13 cellular contexts compared by ENCODE assay signal in genomic region chr5:173237821-173238220, GRCh38. TPM values are rescaled to one million over a fixed set of nuclear protein-coding genes. Genes with fewer than 3 reads are reported as not detected.
DNase-seq lines count a peak whose midpoint lies in the region; ATAC-seq and TF ChIP-seq lines count a peak whose summit lies in the region.
"Had no signal": no experiment of that assay in that cellular context is flagged by ENCODE, and none has a peak within 500 bp of the region (broad histone marks: within the 10 kb centered on the region; RNA-seq: fewer than 3 reads in every experiment).

No MANE protein-coding gene starts in this region.

- no peak for DNase-seq in A673 (ENCODE audit: low spot score)
- no peak for DNase-seq in CD4-positive, alpha-beta memory T cell
- DNase-seq in activated naive CD8-positive, alpha-beta T cell treated with anti-CD3 and anti-CD28 coated beads, Interleukin-2, amount 10 ng/mL, durations not matched to agents 7 days and 5 days: no peak
- DNase-seq in mesothelial cell of epicardium (ENCODE audit: low spot score in 2 of 2, unreplicated experiment in 2 of 2): no peak
- no peak for DNase-seq in caudate nucleus (lab: John Stamatoyannopoulos, UW)
- DNase-seq in effector CD8-positive, alpha-beta T cell (lab: John Stamatoyannopoulos, UW): no peak
- no peak for DNase-seq in foreskin melanocyte
- DNase-seq: DMS153; GM23248; NCI-H446; stimulated activated CD4-positive, alpha-beta T cell treated with anti-CD3 and anti-CD28 coated beads, Interleukin-4, amount 100 ng/mL, for 4 hours had no signal

- H3K9me3 ChIP-seq in A673 (ENCODE audit: low read depth, low read length, poor library complexity, severe bottlenecking): no peaks in the 10 kb centered on the region
- H3K9me3 ChIP-seq in CD4-positive, alpha-beta memory T cell (ENCODE audit: control insufficient read depth in 1 of 2, low read length in 2 of 2): no peaks in the 10 kb centered on the region

- H3K4me1 ChIP-seq in A673 (ENCODE audit: insufficient read depth, low read length, poor library complexity, severe bottlenecking): no peaks in the 10 kb centered on the region
- H3K4me1 ChIP-seq in CD4-positive, alpha-beta memory T cell (ENCODE audit: insufficient read depth, low read length): peaks cover 22% of the 10 kb centered on the region
- H3K4me1 ChIP-seq: parathyroid adenoma had no signal

- peaks cover 50% of the 10 kb centered on the region for H3K27me3 ChIP-seq in A673 (replicated peaks; ENCODE audit: insufficient read depth, low read depth, low read length, poor library complexity)
- H3K27me3 ChIP-seq in CD4-positive, alpha-beta memory T cell (ENCODE audit: insufficient read depth, low read length): peaks cover 78% of the 10 kb centered on the region

- H3K36me3 Mint-ChIP-seq in CD4-positive, alpha-beta memory T cell: no peaks in the 10 kb centered on the region
- peaks cover 4% of the 10 kb centered on the region for H3K36me3 Mint-ChIP-seq in activated naive CD8-positive, alpha-beta T cell treated with anti-CD3 and anti-CD28 coated beads, Interleukin-2, amount 10 ng/mL, durations not matched to agents 7 days and 5 days
- no peaks in the 10 kb centered on the region for H3K36me3 Mint-ChIP-seq in mesothelial cell of epicardium

- peaks cover 73 to 74% of the 10 kb centered on the region in 2 donors for H3K27me3 Mint-ChIP-seq in CD4-positive, alpha-beta memory T cell
- H3K27me3 Mint-ChIP-seq in activated naive CD8-positive, alpha-beta T cell treated with anti-CD3 and anti-CD28 coated beads, Interleukin-2, amount 10 ng/mL, durations not matched to agents 7 days and 5 days: peaks cover 94% of the 10 kb centered on the region
- peaks cover 99% of the 10 kb centered on the region for H3K27me3 Mint-ChIP-seq in mesothelial cell of epicardium (ENCODE audit: low read depth)

- POLR2A ChIA-PET in A673 (lab: Charles Lee; ENCODE audit: low non-redundant PET): no interaction called here
- POLR2A ChIA-PET in CD4-positive, alpha-beta memory T cell (lab: Charles Lee; ENCODE audit: partially characterized antibody): no interaction called here
- POLR2A ChIA-PET in activated naive CD8-positive, alpha-beta T cell treated with anti-CD3 and anti-CD28 coated beads, Interleukin-2, amount 10 ng/mL, durations not matched to agents 7 days and 5 days (lab: Charles Lee): no interaction called here

- no TSS peak for BruUV-seq in A673 (replicated peaks; lab: Mats Ljungman, UMichigan)

- TF ChIP-seq CTCF in A673 (conservative IDR thresholded peaks at IDR 0.05; ENCODE audit: low read depth, low read length) (no peak), mesothelial cell of epicardium (IDR thresholded peaks at IDR 0.05; ENCODE audit: unreplicated experiment) (no peak)

- H3K9me3 Mint-ChIP-seq in CD4-positive, alpha-beta memory T cell: peaks cover 0 to 8% (median 0%) of the 10 kb centered on the region in 8 donors
- no peaks in the 10 kb centered on the region for H3K9me3 Mint-ChIP-seq in activated naive CD8-positive, alpha-beta T cell treated with anti-CD3 and anti-CD28 coated beads, Interleukin-2, amount 10 ng/mL, durations not matched to agents 7 days and 5 days
- H3K9me3 Mint-ChIP-seq in mesothelial cell of epicardium: no peaks in the 10 kb centered on the region

- no peaks in the 10 kb centered on the region for H3K36me3 ChIP-seq in A673 (ENCODE audit: insufficient read depth, low read length, poor library complexity, severe bottlenecking)
- no peaks in the 10 kb centered on the region for H3K36me3 ChIP-seq in CD4-positive, alpha-beta memory T cell (ENCODE audit: insufficient read depth, low read length)

- intact Hi-C loops in A673 (cut with micrococcal nuclease; ENCODE audit: unreplicated experiment): no loop called here
- intact Hi-C loops in CD4-positive, alpha-beta memory T cell (cut with micrococcal nuclease): no loop called here

- no peak for ATAC-seq in activated naive CD8-positive, alpha-beta T cell treated with anti-CD3 and anti-CD28 coated beads, Interleukin-2, amount 10 ng/mL, durations not matched to agents 7 days and 5 days (ENCODE audit: low read depth)

- H3K4me1 Mint-ChIP-seq in CD4-positive, alpha-beta memory T cell: peaks cover 12 to 64% (median 43%) of the 10 kb centered on the region in 4 donors
- peaks cover 23% of the 10 kb centered on the region for H3K4me1 Mint-ChIP-seq in activated naive CD8-positive, alpha-beta T cell treated with anti-CD3 and anti-CD28 coated beads, Interleukin-2, amount 10 ng/mL, durations not matched to agents 7 days and 5 days
- peaks cover 28% of the 10 kb centered on the region for H3K4me1 Mint-ChIP-seq in mesothelial cell of epicardium

- CTCF ChIA-PET in A673 (lab: Charles Lee): interaction anchor here (0.6 kb wide), 1 partner anchor 26 kb away, joined by 4 read pairs; no protein-coding TSS in a partner anchor
- CTCF ChIA-PET in CD4-positive, alpha-beta memory T cell (lab: Charles Lee; ENCODE audit: partially characterized antibody): no interaction called here

- H3K27ac ChIP-seq in A673 (ENCODE audit: low read depth, low read length, poor library complexity, severe bottlenecking) (no peak overlapping the region), caudate nucleus (ENCODE audit: low read depth, low read length) (no peak overlapping the region)
- H3K27ac ChIP-seq in CD4-positive, alpha-beta memory T cell (ENCODE audit: low read depth, low read length): no peak overlapping the region
- H3K27ac ChIP-seq: GM23248, parathyroid adenoma had no signal

- H3K4me3 ChIP-seq in A673 (ENCODE audit: low read depth, low read length, poor library complexity, severe bottlenecking): peak overlapping the region; percentile 37
- H3K4me3 ChIP-seq in CD4-positive, alpha-beta memory T cell (ENCODE audit: low read length in 2 of 2): no peak overlapping the region
- H3K4me3 ChIP-seq: GM23248 had no signal

- H3K27ac Mint-ChIP-seq in CD4-positive, alpha-beta memory T cell: peak overlapping the region in 1 of 7 donors; percentile 6
- peak overlapping the region; percentile 37 for H3K27ac Mint-ChIP-seq in activated naive CD8-positive, alpha-beta T cell treated with anti-CD3 and anti-CD28 coated beads, Interleukin-2, amount 10 ng/mL, durations not matched to agents 7 days and 5 days
- no peak overlapping the region for H3K27ac Mint-ChIP-seq in mesothelial cell of epicardium

- peak overlapping the region in 6 of 8 donors; percentile 42 to 77 (median 64) for H3K4me3 Mint-ChIP-seq in CD4-positive, alpha-beta memory T cell
- H3K4me3 Mint-ChIP-seq in activated naive CD8-positive, alpha-beta T cell treated with anti-CD3 and anti-CD28 coated beads, Interleukin-2, amount 10 ng/mL, durations not matched to agents 7 days and 5 days: no peak overlapping the region
- peak overlapping the region; percentile 51 for H3K4me3 Mint-ChIP-seq in mesothelial cell of epicardium

RNA-seq across cellular contexts. Expression of gene NKX2-5, which starts 2.8 kb away (rescaled TPM):
- 10.6 and 12.5 TPM in 2 replicates for total RNA-seq in A673 (2021)
- not detected for total RNA-seq in CD4-positive, alpha-beta memory T cell
- not detected for polyA plus RNA-seq in CD4-positive, alpha-beta memory T cell
- not detected for total RNA-seq in activated naive CD8-positive, alpha-beta T cell treated with anti-CD3 and anti-CD28 coated beads, Interleukin-2, amount 10 ng/mL, durations not matched to agents 7 days and 5 days
- 0.27 to 0.76 TPM (median 0.27 TPM) in 3 replicates for total RNA-seq in mesothelial cell of epicardium
- total RNA-seq: GM23248, RPMI7951 had no signal
- polyA plus RNA-seq: GM23248 had no signal
